18 cellular contexts compared by ENCODE assay signal in the genomic region with DNA sequence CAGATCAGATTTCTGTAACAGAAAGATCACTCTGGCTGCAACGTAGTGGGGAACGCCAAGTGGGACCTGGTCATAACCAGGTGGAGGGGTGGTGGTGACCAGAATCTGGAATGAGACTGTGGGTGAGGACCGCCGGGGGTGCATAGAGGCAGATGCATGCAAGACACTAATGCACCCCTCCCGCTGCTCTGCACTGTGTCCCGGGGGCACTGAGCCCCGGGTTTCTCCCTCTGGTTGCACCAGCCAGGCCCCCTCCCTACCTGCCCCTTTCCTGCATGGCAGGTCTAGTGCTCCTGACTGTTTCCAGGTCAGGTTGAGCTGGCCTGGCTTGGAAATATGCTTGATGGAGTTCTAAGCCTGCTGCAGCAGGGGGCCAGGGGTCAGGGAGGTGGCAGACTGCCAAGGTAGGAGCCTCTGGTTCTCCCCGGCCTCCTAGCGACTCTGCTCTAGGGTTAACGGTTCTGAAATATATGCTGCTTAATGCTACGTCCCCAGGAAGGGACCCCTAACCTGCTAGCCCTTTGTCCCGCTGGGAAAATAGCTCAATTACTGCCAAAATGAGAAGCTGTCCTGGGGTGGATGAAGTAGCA.
"Had no signal": no experiment of that assay in that cellular context is flagged by ENCODE, and none has a peak within 500 bp of the region (broad histone marks: within the 10 kb centered on the region; RNA-seq: fewer than 3 reads in every experiment).

No MANE protein-coding gene starts in this region.

- H3K27ac ChIP-seq: left lung, transverse colon, vagina had no signal

- DNase-seq: activated CD4-positive, alpha-beta T cell treated with anti-CD3 and anti-CD28 coated beads, Interleukin-2, amount 10 ng/mL, durations not matched to agents 24 days and 14 days; activated CD4-positive, CD25-positive, alpha-beta regulatory T cell; activated CD8-positive, alpha-beta memory T cell treated with anti-CD3 and anti-CD28 coated beads, Interleukin-2, amount 50 U/mL, for 48 hours; activated naive CD8-positive, alpha-beta T cell treated with anti-CD3 and anti-CD28 coated beads for 36 hours; amygdala; cerebellar nuclear complex; effector memory CD4-positive, alpha-beta T cell; foreskin fibroblast; hippocampal formation; mesenchymal stem cell; naive thymus-derived CD8-positive, alpha-beta T cell; nucleus accumbens; retina; stimulated activated CD4-positive, alpha-beta T cell treated with anti-CD3 and anti-CD28 coated beads, Interleukin-2, amount 100 ng/mL, for 48 hours; stimulated activated naive B cell treated with anti-CD40 and anti-IgM and Interleukin-4, amounts not matched to agents 10 μg/mL and 1 μg/mL and 100 μg/mL, for 72 hours; transverse colon had no signal

- H3K36me3 ChIP-seq: left lung, transverse colon, vagina had no signal

- H3K4me1 ChIP-seq: transverse colon had no signal

- H3K27me3 ChIP-seq: transverse colon, vagina had no signal

- H3K9me3 ChIP-seq: left lung, transverse colon, vagina had no signal

- H3K4me3 ChIP-seq: left lung, transverse colon, vagina had no signal

- ATAC-seq: naive thymus-derived CD8-positive, alpha-beta T cell; stimulated activated naive B cell treated with anti-CD40 and anti-IgM and Interleukin-4, amounts not matched to agents 10 μg/mL and 1 μg/mL and 100 μg/mL, for 72 hours had no signal
